Comparison of ENCODE assay signal across 19 cellular contexts in genomic region chr2:216553841-216554240, GRCh38. TPM values are rescaled to one million over a fixed set of nuclear protein-coding genes. Genes with fewer than 3 reads are reported as not detected.
DNase-seq lines count a peak whose midpoint lies in the region; FAIRE-seq and TF ChIP-seq lines count a peak whose summit lies in the region.
"Had no signal": no experiment of that assay in that cellular context is flagged by ENCODE, and none has a peak within 500 bp of the region (broad histone marks: within the 10 kb centered on the region; RNA-seq: fewer than 3 reads in every experiment).

No MANE protein-coding gene starts in this region.

- no peak overlapping the region for H3K23ac ChIP-seq in H1 (ENCODE audit: insufficient read length)

- H3K4ac ChIP-seq in H1 (replicated peaks; ENCODE audit: insufficient read length, low read depth, low read length), result no peak overlapping the region

- peak overlapping the region; percentile 60 for H2BK120ac ChIP-seq in H1 (replicated peaks; ENCODE audit: low read depth, low read length)

- no peak overlapping the region for H4K8ac ChIP-seq in H1 (ENCODE audit: extremely low read depth, insufficient read depth, low read length)

- H2AK5ac ChIP-seq in H1 (ENCODE audit: low read depth, low read length), result no peak overlapping the region

- no peak overlapping the region for H3K4me3 ChIP-seq in GM23248
- H3K4me3 ChIP-seq in NT2/D1 (ENCODE audit: insufficient read length, low read depth), result no peak overlapping the region
- no peak overlapping the region for H3K4me3 ChIP-seq in H1 (ENCODE audit: extremely low read depth in 1 of 4, insufficient read depth in 2 of 4, low read depth in 3 of 4, low read length in 4 of 4)
- no peak overlapping the region for H3K4me3 ChIP-seq in skeletal muscle satellite cell (ENCODE audit: low read length)
- H3K4me3 ChIP-seq: GM12878, skin epidermis, suprapubic skin, vagina had no signal

- TF ChIP-seq EP300 in H1 (IDR thresholded peaks at IDR 0.05; ENCODE audit: borderline replicate concordance in 1 of 2, low read depth in 2 of 2, low read length in 2 of 2), result no peak

- no peak for TF ChIP-seq CTCF in H1 (IDR thresholded peaks at IDR 0.05; ENCODE audit: control extremely low read depth in 1 of 3, insufficient read depth in 1 of 3, low read depth in 1 of 3, low read length in 3 of 3)

- H3K9ac ChIP-seq in GM23248 (no peak overlapping the region), NT2/D1 (ENCODE audit: insufficient read length, low read depth) (peak overlapping the region; percentile 36), H1 (replicated peaks in 1 of 4; ENCODE audit: extremely low read depth in 1 of 4, low read depth in 3 of 4, low read length in 3 of 4) (no peak overlapping the region), skeletal muscle satellite cell (ENCODE audit: low read depth, low read length) (peak overlapping the region; percentile 63)

- no peaks in the 10 kb centered on the region for H3K9me2 ChIP-seq in GM23248 (ENCODE audit: insufficient read depth)

- TF ChIP-seq RAD21 in H1 (IDR thresholded peaks at IDR 0.05 in 1 of 2, conservative IDR thresholded peaks at IDR 0.05 in 1 of 2; ENCODE audit: low read depth in 2 of 2, low read length in 2 of 2), result no peak

- H3K9me3 ChIP-seq in GM23248 (ENCODE audit: low read depth) (no peaks in the 10 kb centered on the region), NT2/D1 (ENCODE audit: insufficient read depth, low read length) (no peaks in the 10 kb centered on the region), H1 (ENCODE audit: insufficient read depth in 2 of 2, low read depth in 1 of 2, low read length in 1 of 2) (no peaks in the 10 kb centered on the region), skeletal muscle satellite cell (replicated peaks; ENCODE audit: low read length) (no peaks in the 10 kb centered on the region)
- H3K9me3 ChIP-seq: neutrophil, suprapubic skin, vagina had no signal

- H3K27me3 ChIP-seq in GM23248 (replicated peaks; ENCODE audit: insufficient read depth) (no peaks in the 10 kb centered on the region), NT2/D1 (ENCODE audit: insufficient read depth, insufficient read length) (no peaks in the 10 kb centered on the region), H1 (replicated peaks in 1 of 4; ENCODE audit: control insufficient read depth in 3 of 4, extremely low read depth in 1 of 4, insufficient read depth in 3 of 4, low read length in 3 of 4) (no peaks in the 10 kb centered on the region), skeletal muscle satellite cell (ENCODE audit: control insufficient read depth, insufficient read depth, low read length) (no peaks in the 10 kb centered on the region)
- H3K27me3 ChIP-seq: neutrophil, suprapubic skin, vagina had no signal

- peak overlapping the region; percentile 2; the same call in 1 of the 2 replicates for H2BK12ac ChIP-seq in H1 (ENCODE audit: low read depth, low read length)

- DNase-seq in GM23248, result no peak
- no peak for DNase-seq in NT2/D1 (ENCODE audit: low read depth, low spot score)
- DNase-seq in H1 (ENCODE audit: low read depth in 1 of 2, low spot score in 2 of 2), result no peak
- DNase-seq in NCI-H1417 treated with DMSO at 0.1 percent for 48 hours (lab: John Stamatoyannopoulos, UW), result no peak
- no peak for DNase-seq in HK-2 (ENCODE audit: unreplicated experiment)
- no peak for DNase-seq in NCI-H1048 (lab: John Stamatoyannopoulos, UW)
- DNase-seq: activated CD4-positive, alpha-beta T cell treated with anti-CD3 and anti-CD28 coated beads, Interleukin-2, amount 50 U/mL, for 48 hours; activated effector memory CD4-positive, alpha-beta T cell treated with Interleukin-2 at 50 U/mL for 16 hours; KBM-7; NCI-H1694 treated with DMSO at 0.1 percent for 48 hours; NCI-H2227 treated with DMSO at 0.1 percent for 48 hours; NCI-H748 treated with DMSO at 0.1 percent for 48 hours; stimulated activated CD4-positive, alpha-beta T cell treated with anti-CD3 and anti-CD28 coated beads, Interleukin-1b, Interleukin-23, amount 100 ng/mL, for 48 hours had no signal

- no peak for TF ChIP-seq POLR2A in H1 (IDR thresholded peaks at IDR 0.05; ENCODE audit: control extremely low read depth in 1 of 2, low read depth in 2 of 2, low read length in 2 of 2)

- H3K27ac ChIP-seq in GM23248 (no peak overlapping the region), H1 (ENCODE audit: low read depth, low read length) (no peak overlapping the region)
- H3K27ac ChIP-seq: neutrophil, suprapubic skin, vagina had no signal

- no peak overlapping the region for H4K5ac ChIP-seq in H1 (ENCODE audit: insufficient read length, low read depth, low read length)

- no peak overlapping the region for H2BK15ac ChIP-seq in H1 (ENCODE audit: low read length)

- no peaks in the 10 kb centered on the region for H3K23me2 ChIP-seq in H1 (ENCODE audit: low read depth, low read length)

- H2AFZ ChIP-seq in GM23248, result no peak overlapping the region
- H2AFZ ChIP-seq in H1 (ENCODE audit: low read length), result no peak overlapping the region

- CTCF ChIA-PET in H1 (lab: Charles Lee; ENCODE audit: partially characterized antibody), result interaction anchor here (0.8 kb wide), 1 partner anchor 111 kb away, joined by 3 read pairs; no protein-coding TSS in a partner anchor

- FAIRE-seq in H1 (lab: Jason Lieb, UNC), result no peak
- FAIRE-seq: GM12878 had no signal

- H3K4me1 ChIP-seq in GM23248 (ENCODE audit: insufficient read depth), result peaks cover 65% of the 10 kb centered on the region
- H3K4me1 ChIP-seq in NT2/D1 (ENCODE audit: insufficient read depth, insufficient read length), result peaks cover 12% of the 10 kb centered on the region
- H3K4me1 ChIP-seq in H1 (replicated peaks in 1 of 4; ENCODE audit: control insufficient read depth in 3 of 4, insufficient read depth in 4 of 4, low read length in 3 of 4), result peaks cover 11 to 21% (median 13%) of the 10 kb centered on the region in 4 experiments
- H3K4me1 ChIP-seq in skeletal muscle satellite cell (ENCODE audit: control insufficient read depth, insufficient read depth, low read length), result peaks cover 65% of the 10 kb centered on the region

- peaks cover 15% of the 10 kb centered on the region; the same call in 1 of the 2 replicates for H3F3A ChIP-seq in GM23248 (ENCODE audit: insufficient read depth)

- no peaks in the 10 kb centered on the region for H4K20me1 ChIP-seq in GM23248 (ENCODE audit: insufficient read depth)
- H4K20me1 ChIP-seq in H1 (replicated peaks in 1 of 2; ENCODE audit: control insufficient read depth in 1 of 2, insufficient read depth in 2 of 2, low read length in 2 of 2), result no peaks in the 10 kb centered on the region

- no peak overlapping the region; the same call in 1 of the 2 replicates for H2BK5ac ChIP-seq in H1 (ENCODE audit: low read depth, low read length)

- no peak overlapping the region for H3K56ac ChIP-seq in H1 (replicated peaks; ENCODE audit: insufficient read length, low read depth, low read length)

- H3K18ac ChIP-seq in H1 (ENCODE audit: extremely low read depth, low read length), result 0 out of 2 replicates have a peak overlapping the region, but pooled peaks have one; percentile 4

- no peak overlapping the region for H3K14ac ChIP-seq in H1 (ENCODE audit: insufficient read length)

- in situ Hi-C loops in GM23248 (cut with MboI), result no loop called here

- H3K79me1 ChIP-seq in H1 (ENCODE audit: low read depth, low read length), result no peaks in the 10 kb centered on the region

- H3K4me2 ChIP-seq in GM23248 (ENCODE audit: unreplicated experiment) (peak overlapping the region; percentile 47), H1 (ENCODE audit: insufficient read depth in 1 of 2, low read depth in 2 of 2, low read length in 2 of 2) (no peak overlapping the region), skeletal muscle satellite cell (ENCODE audit: low read length) (no peak overlapping the region)

- POLR2A ChIA-PET in H1 (lab: Charles Lee; ENCODE audit: partially characterized antibody), result no interaction called here

- H2BK20ac ChIP-seq in H1 (ENCODE audit: low read length), result peak overlapping the region; percentile 84; the same call in 1 of the 2 replicates

- WGBS in GM23248 (ENCODE audit: low coverage in 1 of 2, low lambda C conversion rate in 2 of 2, missing lambda C conversion rate in 2 of 2), 2 experiments, result 91 to 97% methylated on average over 4 of the region's 4 CpGs
- WGBS in H1 (ENCODE audit: extremely low coverage in 1 of 2, insufficient coverage in 1 of 2, insufficient read length in 1 of 2, insufficient replicate concordance in 2 of 2, low coverage in 1 of 2, low lambda C conversion rate in 2 of 2, missing lambda C conversion rate in 1 of 2), 2 experiments, result 89% methylated on average over 4 of the region's 4 CpGs; no CpG with 5 or more reads in 1 of the 2 experiments

- H3K79me2 ChIP-seq in GM23248 (ENCODE audit: insufficient read depth), result no peaks in the 10 kb centered on the region
- no peaks in the 10 kb centered on the region for H3K79me2 ChIP-seq in H1 (ENCODE audit: control insufficient read depth in 1 of 2, insufficient read depth in 2 of 2, low read length in 2 of 2)

- peak overlapping the region; percentile 45 for H4K91ac ChIP-seq in H1 (replicated peaks; ENCODE audit: insufficient read length, low read length)

- H3K36me3 ChIP-seq in GM23248 (ENCODE audit: low read depth) (no peaks in the 10 kb centered on the region), NT2/D1 (ENCODE audit: insufficient read depth, insufficient read length, low read length) (no peaks in the 10 kb centered on the region), H1 (ENCODE audit: control insufficient read depth in 2 of 4, insufficient read depth in 4 of 4, low read length in 3 of 4) (no peaks in the 10 kb centered on the region), skeletal muscle satellite cell (ENCODE audit: insufficient read depth, low read length) (no peaks in the 10 kb centered on the region)
- H3K36me3 ChIP-seq: neutrophil, suprapubic skin, vagina had no signal

TF ChIP-seq in H1, 55 proteins besides CTCF, POLR2A, EP300 and RAD21 (continues in another document):
- TF ChIP-seq CBX8 (IDR thresholded peaks at IDR 0.05; ENCODE audit: borderline replicate concordance, low read depth, low read length) (no peak), NRF1 (IDR thresholded peaks at IDR 0.05; ENCODE audit: low read depth, low read length) (no peak)

RNA-seq across cellular contexts. Expression of gene RPL37A, which starts 55.2 kb away (rescaled TPM):
- 979 and 1,006 TPM in 2 replicates for total RNA-seq in GM23248 (2014; rRNA removed; shearing (Covaris generic))
- 1,627 and 1,708 TPM in 2 replicates for polyA plus RNA-seq in GM23248 (2016; fragmentation: Nextera tagmentation; extraction: Ambion mirVana)
- total RNA-seq in H1 (2021; fragmentation: NEBNext Ultra II Directional; extraction: Animal tissue kit (Norgen Biotek cat#: 25700)), result 3,180 and 3,341 TPM in 2 replicates
- 1,723 and 1,737 TPM in 2 replicates for polyA plus RNA-seq in H1 (2011; rRNA removed)
- 2,977 TPM for polyA plus RNA-seq in H1 (2011; cell fraction: cytosol; rRNA removed)
- polyA plus RNA-seq in H1 (2011; cell fraction: nucleus; rRNA removed), result 4,552 TPM
- polyA plus RNA-seq in H1 (2012, experiment 1 of 2), result 3,740 to 6,593 TPM (median 5,844 TPM) in 4 replicates
- polyA plus RNA-seq in H1 (2012, experiment 2 of 2), result 4,216 TPM
- polyA plus RNA-seq in H1 (2013, experiment 1 of 2), result 12,293 TPM
- 12,251 TPM for polyA plus RNA-seq in H1 (2013, experiment 2 of 2)
- polyA minus RNA-seq in H1 (2011; rRNA and poly(A)+ RNA removed), result 601 and 656 TPM in 2 replicates
- 1,160 TPM for polyA minus RNA-seq in H1 (2011; cell fraction: cytosol; rRNA and poly(A)+ RNA removed)
- 777 TPM for polyA minus RNA-seq in H1 (2011; cell fraction: nucleus; rRNA and poly(A)+ RNA removed)
- 984 and 1,810 TPM in 2 replicates for total RNA-seq in skeletal muscle satellite cell (2012; rRNA removed)

Comparison
In these comparisons a context has a peak if more than half of its experiments do, and no peak if none do; other contexts are left out.
1. H3K9ac ChIP-seq: peak in NT2/D1 (single experiment) and skeletal muscle satellite cell (single experiment); none in GM23248 (single experiment) and H1 (0 of 4).